Comparison of ENCODE assay signal across 8 cellular contexts in genomic region chr15:74768771-74769342, GRCh38. TPM values are rescaled to one million over a fixed set of nuclear protein-coding genes. Genes with fewer than 3 reads are reported as not detected.
DNase-seq lines count a peak whose midpoint lies in the region; ATAC-seq, FAIRE-seq and TF ChIP-seq lines count a peak whose summit lies in the region.

No MANE protein-coding gene starts in this region.

- no peak overlapping the region for H4K5ac ChIP-seq in H1 (ENCODE audit: insufficient read length, low read depth, low read length)

- H3K56ac ChIP-seq in H1 (replicated peaks; ENCODE audit: insufficient read length, low read depth, low read length), result no peak overlapping the region

- H2BK120ac ChIP-seq in H1 (replicated peaks; ENCODE audit: low read depth, low read length), result no peak overlapping the region

- peak overlapping the region; percentile 35 for H3K4me3 Mint-ChIP-seq in mesothelial cell of epicardium

- H4K20me1 ChIP-seq in H1 (replicated peaks in 1 of 2; ENCODE audit: control insufficient read depth in 1 of 2, insufficient read depth in 2 of 2, low read length in 2 of 2), result peaks cover 0 to 2% of the 10 kb centered on the region in 2 experiments

- H3K18ac ChIP-seq in H1 (ENCODE audit: extremely low read depth, low read length), result no peak overlapping the region

- no peak overlapping the region for H4K8ac ChIP-seq in H1 (ENCODE audit: extremely low read depth, insufficient read depth, low read length)

- H3K4me1 ChIP-seq in H1 (replicated peaks in 1 of 4; ENCODE audit: control insufficient read depth in 3 of 4, insufficient read depth in 4 of 4, low read length in 3 of 4) (peaks cover 0 to 10% (median 0%) of the 10 kb centered on the region in 4 experiments; a peak in 4 of 7 replicates), tibial nerve (peaks cover 0 to 27% (median 10%) of the 10 kb centered on the region in 4 donors)

- H3K23ac ChIP-seq in H1 (ENCODE audit: insufficient read length), result no peak overlapping the region

- DNase-seq in AG08395 (ENCODE audit: low spot score) (peak; percentile 73), NCI-H2196 (lab: John Stamatoyannopoulos, UW; ENCODE audit: unreplicated experiment) (peak; percentile 17), H1 (ENCODE audit: low read depth in 1 of 2, low spot score in 2 of 2) (peak in 1 of 2 experiments; percentile 82), mesothelial cell of epicardium (ENCODE audit: low spot score in 2 of 2, unreplicated experiment in 2 of 2) (peak in 1 of 2 experiments; percentile 80), tibial nerve (ENCODE audit: low spot score in 2 of 2) (peak; percentile 37 to 53)
- DNase-seq in activated CD4-positive, alpha-beta T cell treated with anti-CD3 and anti-CD28 coated beads for 48 hours, result peak; percentile 74

- TF ChIP-seq EP300 in H1 (IDR thresholded peaks at IDR 0.05; ENCODE audit: borderline replicate concordance in 1 of 2, low read depth in 2 of 2, low read length in 2 of 2) (no peak), tibial nerve (IDR thresholded peaks at IDR 0.05) (no peak)

- H3K4me1 Mint-ChIP-seq in mesothelial cell of epicardium, result peaks cover 6% of the 10 kb centered on the region

- POLR2A ChIA-PET in H1 (lab: Charles Lee; ENCODE audit: partially characterized antibody), result interaction anchor here (0.7 to 6.0 kb wide), 15 partner anchors 9 to 146 kb away, joined by 3 to 82 read pairs (median 4); no protein-coding TSS in a partner anchor

- peak; percentile 95 for FAIRE-seq in H1 (lab: Jason Lieb, UNC)

- H3K23me2 ChIP-seq in H1 (ENCODE audit: low read depth, low read length), result no peaks in the 10 kb centered on the region

- H2AK5ac ChIP-seq in H1 (ENCODE audit: low read depth, low read length), result no peak overlapping the region

- H2BK15ac ChIP-seq in H1 (ENCODE audit: low read length), result no peak overlapping the region

- H3K4me3 ChIP-seq in H1 (ENCODE audit: extremely low read depth in 1 of 4, insufficient read depth in 2 of 4, low read depth in 3 of 4, low read length in 4 of 4) (peak overlapping the region in 1 of 4 experiments; percentile 40; a peak in 1 of 8 replicates), tibial nerve (peak overlapping the region in 1 of 4 donors; percentile 19)

- WGBS in H1 (ENCODE audit: extremely low coverage in 1 of 2, insufficient coverage in 1 of 2, insufficient read length in 1 of 2, insufficient replicate concordance in 2 of 2, low coverage in 1 of 2, low lambda C conversion rate in 2 of 2, missing lambda C conversion rate in 1 of 2), 2 experiments, result 23% methylated on average over 9 of the region's 9 CpGs; no CpG with 5 or more reads in 1 of the 2 experiments
- WGBS in tibial nerve, 2 donors, result 2 to 4% methylated on average over 9 of the region's 9 CpGs

- no peak for TF ChIP-seq POLR2A in H1 (IDR thresholded peaks at IDR 0.05; ENCODE audit: control extremely low read depth in 1 of 2, low read depth in 2 of 2, low read length in 2 of 2)
- TF ChIP-seq POLR2A in tibial nerve (IDR thresholded peaks at IDR 0.05), result no peak

- peak overlapping the region in 1 of 2 experiments; percentile 58; a peak in 3 of 4 replicates for H3K4me2 ChIP-seq in H1 (ENCODE audit: insufficient read depth in 1 of 2, low read depth in 2 of 2, low read length in 2 of 2)

- no peak overlapping the region for H3K9ac ChIP-seq in H1 (replicated peaks in 1 of 4; ENCODE audit: extremely low read depth in 1 of 4, low read depth in 3 of 4, low read length in 3 of 4)

- H3K4ac ChIP-seq in H1 (replicated peaks; ENCODE audit: insufficient read length, low read depth, low read length), result no peak overlapping the region

- H2AFZ ChIP-seq in H1 (ENCODE audit: low read length), result peak overlapping the region; percentile 87; the same call in 1 of the 2 replicates

- ATAC-seq in GM18867 (IDR thresholded peaks at IDR 0.05; ENCODE audit: unreplicated experiment), result no peak

- no peak overlapping the region for H4K91ac ChIP-seq in H1 (replicated peaks; ENCODE audit: insufficient read length, low read length)

- no peak overlapping the region for H2BK5ac ChIP-seq in H1 (ENCODE audit: low read depth, low read length)

- H3K27me3 Mint-ChIP-seq in mesothelial cell of epicardium (ENCODE audit: low read depth), result peaks cover 18% of the 10 kb centered on the region

- H3K36me3 ChIP-seq in H1 (ENCODE audit: control insufficient read depth in 2 of 4, insufficient read depth in 4 of 4, low read length in 3 of 4), result no peaks in the 10 kb centered on the region
- no peaks in the 10 kb centered on the region for H3K36me3 ChIP-seq in tibial nerve

- H3K79me1 ChIP-seq in H1 (ENCODE audit: low read depth, low read length), result no peaks in the 10 kb centered on the region

- no peaks in the 10 kb centered on the region for H3K27me3 ChIP-seq in H1 (replicated peaks in 1 of 4; ENCODE audit: control insufficient read depth in 3 of 4, extremely low read depth in 1 of 4, insufficient read depth in 3 of 4, low read length in 3 of 4)
- H3K27me3 ChIP-seq in tibial nerve, result peaks cover 0 to 7% of the 10 kb centered on the region in 2 donors

- no peaks in the 10 kb centered on the region for H3K36me3 Mint-ChIP-seq in mesothelial cell of epicardium

- H2BK20ac ChIP-seq in H1 (ENCODE audit: low read length), result no peak overlapping the region

- H3K14ac ChIP-seq in H1 (ENCODE audit: insufficient read length), result no peak overlapping the region

- TF ChIP-seq CTCF in GM12874 (IDR thresholded peaks at IDR 0.05; ENCODE audit: insufficient read depth, low read depth, low read length) (peak; percentile 80), H1 (IDR thresholded peaks at IDR 0.05; ENCODE audit: control extremely low read depth in 1 of 3, insufficient read depth in 1 of 3, low read depth in 1 of 3, low read length in 3 of 3) (peak; percentile 67 to 92 (median 83)), mesothelial cell of epicardium (IDR thresholded peaks at IDR 0.05; ENCODE audit: unreplicated experiment) (peak; percentile 93), tibial nerve (IDR thresholded peaks at IDR 0.05) (peak; percentile 73 to 91 (median 83))

- no peak overlapping the region for H2BK12ac ChIP-seq in H1 (ENCODE audit: low read depth, low read length)

- no peak overlapping the region for H3K27ac Mint-ChIP-seq in mesothelial cell of epicardium

- peak; percentile 88 to 93 for TF ChIP-seq RAD21 in H1 (IDR thresholded peaks at IDR 0.05 in 1 of 2, conservative IDR thresholded peaks at IDR 0.05 in 1 of 2; ENCODE audit: low read depth in 2 of 2, low read length in 2 of 2)

- H3K27ac ChIP-seq in H1 (ENCODE audit: low read depth, low read length) (no peak overlapping the region), tibial nerve (no peak overlapping the region)

- no peaks in the 10 kb centered on the region for H3K9me3 Mint-ChIP-seq in mesothelial cell of epicardium

- CTCF ChIA-PET in H1 (lab: Charles Lee; ENCODE audit: partially characterized antibody), result interaction anchor here (0.8 to 53.7 kb wide), 51 partner anchors 10 to 485 kb away, joined by 3 to 1439 read pairs (median 5); partner anchors contain the start of genes CLK3, CPLX3, CSK and CYP11A1

- no peaks in the 10 kb centered on the region for H3K79me2 ChIP-seq in H1 (ENCODE audit: control insufficient read depth in 1 of 2, insufficient read depth in 2 of 2, low read length in 2 of 2)

- H3K9me3 ChIP-seq in H1 (ENCODE audit: insufficient read depth in 2 of 2, low read depth in 1 of 2, low read length in 1 of 2), result no peaks in the 10 kb centered on the region
- no peaks in the 10 kb centered on the region for H3K9me3 ChIP-seq in tibial nerve

RNA-seq across cellular contexts. Expression of gene CSK, which starts 13.0 kb away (rescaled TPM):
- 50.2 and 51.7 TPM in 2 replicates for total RNA-seq in H1 (2021; fragmentation: NEBNext Ultra II Directional; extraction: Animal tissue kit (Norgen Biotek cat#: 25700))
- polyA plus RNA-seq in H1 (2011; rRNA removed), result 13.7 and 23.0 TPM in 2 replicates
- polyA plus RNA-seq in H1 (2011; cell fraction: cytosol; rRNA removed), result 16.8 TPM
- polyA plus RNA-seq in H1 (2011; cell fraction: nucleus; rRNA removed), result 40.7 TPM
- polyA plus RNA-seq in H1 (2012, experiment 1 of 2), result 31.1 to 46.6 TPM (median 42.9 TPM) in 4 replicates
- 39.8 TPM for polyA plus RNA-seq in H1 (2012, experiment 2 of 2)
- 22.2 TPM for polyA plus RNA-seq in H1 (2013, experiment 1 of 2)
- 21.3 TPM for polyA plus RNA-seq in H1 (2013, experiment 2 of 2)
- 12.9 and 26.4 TPM in 2 replicates for polyA minus RNA-seq in H1 (2011; rRNA and poly(A)+ RNA removed)
- 21.8 TPM for polyA minus RNA-seq in H1 (2011; cell fraction: cytosol; rRNA and poly(A)+ RNA removed)
- polyA minus RNA-seq in H1 (2011; cell fraction: nucleus; rRNA and poly(A)+ RNA removed), result 19.3 TPM
- total RNA-seq in mesothelial cell of epicardium, result 57.0 to 59.0 TPM (median 58.1 TPM) in 3 replicates
- total RNA-seq in tibial nerve, result 10 to 100 TPM; 14.9 to 56.4 (median 24.5) TPM

RNA-seq across cellular contexts. Expression of gene CYP1A2, which starts 20.2 kb away (rescaled TPM):
- total RNA-seq in H1 (2021; fragmentation: NEBNext Ultra II Directional; extraction: Animal tissue kit (Norgen Biotek cat#: 25700)), result not detected in 2 replicates
- polyA plus RNA-seq in H1 (2011; rRNA removed), result not detected in 2 replicates
- not detected for polyA plus RNA-seq in H1 (2011; cell fraction: cytosol; rRNA removed)
- polyA plus RNA-seq in H1 (2011; cell fraction: nucleus; rRNA removed), result not detected
- polyA plus RNA-seq in H1 (2012, experiment 1 of 2), result not detected in 4 replicates
- not detected for polyA plus RNA-seq in H1 (2012, experiment 2 of 2)
- polyA plus RNA-seq in H1 (2013, experiment 1 of 2), result 0.02 TPM
- polyA plus RNA-seq in H1 (2013, experiment 2 of 2), result not detected
- polyA minus RNA-seq in H1 (2011; rRNA and poly(A)+ RNA removed), result not detected in 2 replicates
- polyA minus RNA-seq in H1 (2011; cell fraction: cytosol; rRNA and poly(A)+ RNA removed), result not detected
- polyA minus RNA-seq in H1 (2011; cell fraction: nucleus; rRNA and poly(A)+ RNA removed), result not detected
- total RNA-seq in mesothelial cell of epicardium, result 0.09 TPM in 1 of 3 replicates, not detected in the others
- not detected for total RNA-seq in tibial nerve

RNA-seq across cellular contexts. Expression of gene CYP1A1, which starts 43.5 kb away (rescaled TPM):
- 0.11 and 0.35 TPM in 2 replicates for total RNA-seq in H1 (2021; fragmentation: NEBNext Ultra II Directional; extraction: Animal tissue kit (Norgen Biotek cat#: 25700))
- polyA plus RNA-seq in H1 (2011; rRNA removed), result 0.22 and 0.32 TPM in 2 replicates
- polyA plus RNA-seq in H1 (2011; cell fraction: cytosol; rRNA removed), result 0.30 TPM
- 0.24 TPM for polyA plus RNA-seq in H1 (2011; cell fraction: nucleus; rRNA removed)
- polyA plus RNA-seq in H1 (2012, experiment 1 of 2), result 0.12 to 0.23 TPM (median 0.20 TPM) in 3 of 4 replicates, not detected in the other
- 0.10 TPM for polyA plus RNA-seq in H1 (2012, experiment 2 of 2)
- 0.41 TPM for polyA plus RNA-seq in H1 (2013, experiment 1 of 2)
- 0.22 TPM for polyA plus RNA-seq in H1 (2013, experiment 2 of 2)
- polyA minus RNA-seq in H1 (2011; rRNA and poly(A)+ RNA removed), result 0.13 and 0.17 TPM in 2 replicates
- not detected for polyA minus RNA-seq in H1 (2011; cell fraction: cytosol; rRNA and poly(A)+ RNA removed)
- polyA minus RNA-seq in H1 (2011; cell fraction: nucleus; rRNA and poly(A)+ RNA removed), result not detected
- total RNA-seq in mesothelial cell of epicardium (0.20 to 0.27 TPM in 2 of 3 replicates, not detected in the other), tibial nerve (1 to 10 TPM in 3 of 4 donors, under 1 TPM in 1; 0.44 to 5.1 (median 2.9) TPM)

RNA-seq across cellular contexts. Expression of gene LMAN1L, which starts 43.8 kb away (rescaled TPM):
- total RNA-seq in H1 (2021; fragmentation: NEBNext Ultra II Directional; extraction: Animal tissue kit (Norgen Biotek cat#: 25700)), result not detected in 2 replicates
- not detected in 2 replicates for polyA plus RNA-seq in H1 (2011; rRNA removed)
- 0.03 TPM for polyA plus RNA-seq in H1 (2011; cell fraction: cytosol; rRNA removed)
- not detected for polyA plus RNA-seq in H1 (2011; cell fraction: nucleus; rRNA removed)
- polyA plus RNA-seq in H1 (2012, experiment 1 of 2), result not detected in 4 replicates
- polyA plus RNA-seq in H1 (2012, experiment 2 of 2), result not detected
- not detected for polyA plus RNA-seq in H1 (2013, experiment 1 of 2)
- not detected for polyA plus RNA-seq in H1 (2013, experiment 2 of 2)
- polyA minus RNA-seq in H1 (2011; rRNA and poly(A)+ RNA removed), result not detected in 2 replicates
- not detected for polyA minus RNA-seq in H1 (2011; cell fraction: cytosol; rRNA and poly(A)+ RNA removed)
- not detected for polyA minus RNA-seq in H1 (2011; cell fraction: nucleus; rRNA and poly(A)+ RNA removed)
- total RNA-seq in mesothelial cell of epicardium, result 0.16 to 0.65 TPM (median 0.35 TPM) in 3 replicates
- total RNA-seq in tibial nerve, result under 1 TPM in 1 of 4 donors, not detected in 3; 0.42 TPM

RNA-seq across cellular contexts. Expression of gene CPLX3, which starts 57.6 kb away (rescaled TPM):
- not detected in 2 replicates for total RNA-seq in H1 (2021; fragmentation: NEBNext Ultra II Directional; extraction: Animal tissue kit (Norgen Biotek cat#: 25700))
- polyA plus RNA-seq in H1 (2011; rRNA removed), result 0.17 and 0.27 TPM in 2 replicates
- 0.23 TPM for polyA plus RNA-seq in H1 (2011; cell fraction: cytosol; rRNA removed)
- polyA plus RNA-seq in H1 (2011; cell fraction: nucleus; rRNA removed), result 0.16 TPM
- polyA plus RNA-seq in H1 (2012, experiment 1 of 2), result 0.08 to 0.19 TPM (median 0.08 TPM) in 3 of 4 replicates, not detected in the other
- 0.09 TPM for polyA plus RNA-seq in H1 (2012, experiment 2 of 2)
- polyA plus RNA-seq in H1 (2013, experiment 1 of 2), result 0.10 TPM
- 0.11 TPM for polyA plus RNA-seq in H1 (2013, experiment 2 of 2)
- 0.28 TPM in 1 of 2 replicates, not detected in the other for polyA minus RNA-seq in H1 (2011; rRNA and poly(A)+ RNA removed)
- polyA minus RNA-seq in H1 (2011; cell fraction: cytosol; rRNA and poly(A)+ RNA removed), result not detected
- polyA minus RNA-seq in H1 (2011; cell fraction: nucleus; rRNA and poly(A)+ RNA removed), result not detected
- total RNA-seq in mesothelial cell of epicardium, result 0.14 TPM in 1 of 3 replicates, not detected in the others
- total RNA-seq in tibial nerve, result not detected
